ENCODE assay signal across 8 cellular contexts in genomic region chr1:92299477-92300125, GRCh38. TPM values are rescaled to one million over a fixed set of nuclear protein-coding genes. Genes with fewer than 3 reads are reported as not detected.
DNase-seq lines count a peak whose midpoint lies in the region; ATAC-seq and TF ChIP-seq lines count a peak whose summit lies in the region.

No MANE protein-coding gene starts in this region.

- intact Hi-C loops in colonic mucosa (cut with DNase I) = no loop called here
- intact Hi-C loops in sciatic nerve (cut with DNase I) = no loop called here

- no peaks in the 10 kb centered on the region for H3K27me3 Mint-ChIP-seq in naive B cell

- no peak for TF ChIP-seq CTCF in colonic mucosa (IDR thresholded peaks at IDR 0.05)

- peaks cover 9 to 22% of the 10 kb centered on the region in 2 donors for H3K36me3 Mint-ChIP-seq in naive B cell

- no peaks in the 10 kb centered on the region for H3K27me3 ChIP-seq in colonic mucosa

- peak overlapping the region; percentile 92 to 99 (median 98) for H3K4me3 Mint-ChIP-seq in naive B cell

- H3K9me3 ChIP-seq in colonic mucosa = no peaks in the 10 kb centered on the region

- peak; percentile 13 for DNase-seq in NCI-H2227 treated with DMSO at 0.1 percent for 48 hours (lab: John Stamatoyannopoulos, UW)
- no peak for DNase-seq in colonic mucosa
- no peak for DNase-seq in naive B cell
- DNase-seq in sciatic nerve (ENCODE audit: low spot score) = no peak
- DNase-seq in globus pallidus (ENCODE audit: low spot score) = no peak
- no peak for DNase-seq in NCI-H2196 (lab: John Stamatoyannopoulos, UW; ENCODE audit: unreplicated experiment)

- H3K4me1 Mint-ChIP-seq in naive B cell = peaks cover 30 to 35% (median 30%) of the 10 kb centered on the region in 3 donors

- H3K9me3 Mint-ChIP-seq in naive B cell = no peaks in the 10 kb centered on the region

- peak overlapping the region; percentile 96 to 99 (median 97) for H3K27ac Mint-ChIP-seq in naive B cell

- ATAC-seq in naive B cell (ENCODE audit: low read depth in 2 of 2) = no peak
- no peak for ATAC-seq in sciatic nerve
- ATAC-seq in HG03139 (IDR thresholded peaks at IDR 0.05; ENCODE audit: unreplicated experiment) = no peak

- no peaks in the 10 kb centered on the region for H3K36me3 ChIP-seq in colonic mucosa

- H3K4me3 ChIP-seq in GM08714 (ENCODE audit: low read length) (peak overlapping the region; percentile 83), colonic mucosa (peak overlapping the region; percentile 78)

- no peak overlapping the region for H3K27ac ChIP-seq in colonic mucosa

- no peaks in the 10 kb centered on the region for H3K4me1 ChIP-seq in colonic mucosa

- peak overlapping the region; percentile 92 to 96 for H3K9ac ChIP-seq in colonic mucosa (ENCODE audit: low read depth in 2 of 2, low read length in 2 of 2)

RNA-seq across cellular contexts. Expression of gene RPAP2, which starts 0.7 kb away (rescaled TPM):
- 10 to 100 TPM; 16.7 to 23.5 TPM for total RNA-seq in colonic mucosa
- polyA plus RNA-seq in naive B cell (ENCODE audit: low read depth in 6 of 6) = 10 to 100 TPM in 5 of 6 donors, 1 to 10 TPM in 1; 9.7 to 26.7 (median 16.6) TPM
- 40.7 TPM for total RNA-seq in sciatic nerve

RNA-seq across cellular contexts. Expression of gene GLMN, which starts 0.8 kb away (rescaled TPM):
- total RNA-seq in colonic mucosa (1 to 10 TPM; 5.4 to 6.3 TPM), sciatic nerve (13.8 TPM)
- 1 to 10 TPM; 5.8 to 9.1 (median 7.2) TPM for polyA plus RNA-seq in naive B cell (ENCODE audit: low read depth in 6 of 6)
